ENCODE assay signal across 8 cellular contexts in the genomic region with DNA sequence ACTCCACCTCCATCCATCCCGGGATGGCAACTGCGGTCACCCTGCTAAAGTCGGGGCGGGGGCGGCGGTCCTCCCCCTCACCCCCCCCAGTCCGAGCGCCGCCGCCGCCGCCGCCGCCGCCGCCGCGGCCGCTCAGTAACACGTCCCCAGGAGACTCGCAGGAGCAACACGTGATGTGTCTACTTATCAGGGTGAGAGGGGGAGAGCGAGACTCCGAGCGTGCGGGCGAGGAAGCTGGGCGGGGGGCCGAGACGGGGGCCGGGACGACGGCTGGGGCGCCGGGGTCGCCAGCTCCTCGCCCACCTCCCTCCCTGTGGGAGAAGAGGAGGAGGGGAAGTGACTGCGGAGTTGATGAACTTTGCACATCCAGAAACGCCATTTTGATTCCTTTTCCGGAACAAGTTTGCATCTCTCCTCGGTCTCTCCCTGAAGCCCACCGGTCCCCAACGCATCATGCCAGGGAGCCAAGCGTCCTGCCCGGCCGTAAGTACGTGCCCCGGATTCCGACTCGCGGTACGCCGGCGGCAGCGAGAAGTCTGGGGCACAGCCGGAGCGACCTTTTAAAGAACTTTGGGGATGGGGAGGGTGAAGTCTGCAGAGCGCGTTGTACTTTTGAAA. TPM values are rescaled to one million over a fixed set of nuclear protein-coding genes. Genes with fewer than 3 reads are reported as not detected.
DNase-seq lines count a peak whose midpoint lies in the region; ATAC-seq and TF ChIP-seq lines count a peak whose summit lies in the region.

A gene with protein sequence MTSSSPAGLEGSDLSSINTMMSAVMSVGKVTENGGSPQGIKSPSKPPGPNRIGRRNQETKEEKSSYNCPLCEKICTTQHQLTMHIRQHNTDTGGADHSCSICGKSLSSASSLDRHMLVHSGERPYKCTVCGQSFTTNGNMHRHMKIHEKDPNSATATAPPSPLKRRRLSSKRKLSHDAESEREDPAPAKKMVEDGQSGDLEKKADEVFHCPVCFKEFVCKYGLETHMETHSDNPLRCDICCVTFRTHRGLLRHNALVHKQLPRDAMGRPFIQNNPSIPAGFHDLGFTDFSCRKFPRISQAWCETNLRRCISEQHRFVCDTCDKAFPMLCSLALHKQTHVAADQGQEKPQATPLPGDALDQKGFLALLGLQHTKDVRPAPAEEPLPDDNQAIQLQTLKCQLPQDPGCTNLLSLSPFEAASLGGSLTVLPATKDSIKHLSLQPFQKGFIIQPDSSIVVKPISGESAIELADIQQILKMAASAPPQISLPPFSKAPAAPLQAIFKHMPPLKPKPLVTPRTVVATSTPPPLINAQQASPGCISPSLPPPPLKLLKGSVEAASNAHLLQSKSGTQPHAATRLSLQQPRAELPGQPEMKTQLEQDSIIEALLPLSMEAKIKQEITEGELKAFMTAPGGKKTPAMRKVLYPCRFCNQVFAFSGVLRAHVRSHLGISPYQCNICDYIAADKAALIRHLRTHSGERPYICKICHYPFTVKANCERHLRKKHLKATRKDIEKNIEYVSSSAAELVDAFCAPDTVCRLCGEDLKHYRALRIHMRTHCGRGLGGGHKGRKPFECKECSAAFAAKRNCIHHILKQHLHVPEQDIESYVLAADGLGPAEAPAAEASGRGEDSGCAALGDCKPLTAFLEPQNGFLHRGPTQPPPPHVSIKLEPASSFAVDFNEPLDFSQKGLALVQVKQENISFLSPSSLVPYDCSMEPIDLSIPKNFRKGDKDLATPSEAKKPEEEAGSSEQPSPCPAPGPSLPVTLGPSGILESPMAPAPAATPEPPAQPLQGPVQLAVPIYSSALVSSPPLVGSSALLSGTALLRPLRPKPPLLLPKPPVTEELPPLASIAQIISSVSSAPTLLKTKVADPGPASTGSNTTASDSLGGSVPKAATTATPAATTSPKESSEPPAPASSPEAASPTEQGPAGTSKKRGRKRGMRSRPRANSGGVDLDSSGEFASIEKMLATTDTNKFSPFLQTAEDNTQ (N-terminal part only) (plus strand): TSS at position 384 of the 618 bp plus-strand sequence. CDS start 73,951 bp downstream, outside the sequence.

- H3K9me3 Mint-ChIP-seq in Calu3 (ENCODE audit: low read depth, unreplicated experiment): no peaks in the 10 kb centered on the region
- no peaks in the 10 kb centered on the region for H3K9me3 Mint-ChIP-seq in activated naive CD4-positive, alpha-beta T cell treated with anti-CD3 and anti-CD28 coated beads, Interleukin-2, amount 50 U/mL, for 24 hours

- TSS peak; percentile 7 for BruUV-seq in Calu3 (replicated peaks; lab: Mats Ljungman, UMichigan)

- H3K4me2 ChIP-seq in parathyroid adenoma (ENCODE audit: low read length): peak within 1 kb of the TSS; percentile 97

- H3K27ac ChIP-seq in parathyroid adenoma: peak within 1 kb of the TSS; percentile 79
- H3K27ac ChIP-seq in vagina: peak within 1 kb of the TSS; percentile 95

- H3K4me3 ChIP-seq in parathyroid adenoma (ENCODE audit: low read depth, low read length) (peak within 1 kb of the TSS; percentile 86), vagina (peak within 1 kb of the TSS; percentile 63 to 93)

- H3K27me3 Mint-ChIP-seq in Calu3 (ENCODE audit: unreplicated experiment): no peaks in the 10 kb centered on the region
- no peaks in the 10 kb centered on the region for H3K27me3 Mint-ChIP-seq in activated naive CD4-positive, alpha-beta T cell treated with anti-CD3 and anti-CD28 coated beads, Interleukin-2, amount 50 U/mL, for 24 hours

- peak; percentile 44 for DNase-seq in Calu3
- DNase-seq in HUDEP-2 (lab: John Stamatoyannopoulos, UW; ENCODE audit: unreplicated experiment in 76 of 76): peak in 67 of 76 experiments; percentile 35 to 89 (median 67)
- peak; percentile 67 for DNase-seq in SK-MEL-5 (ENCODE audit: low read depth, low spot score)
- DNase-seq in glomerular visceral epithelial cell (ENCODE audit: extremely low spot score): peak; percentile 51
- no peak for DNase-seq in vagina (ENCODE audit: extremely low spot score in 2 of 2)

- peak within 1 kb of the TSS; percentile 49 for H3K9ac ChIP-seq in parathyroid adenoma

- peak in 1 of 2 donors; percentile 61 for TF ChIP-seq POLR2A in vagina (IDR thresholded peaks at IDR 0.05)

- ATAC-seq in GM21367 (IDR thresholded peaks at IDR 0.05; ENCODE audit: unreplicated experiment): peak; percentile 47

- H3K9me3 ChIP-seq in parathyroid adenoma (ENCODE audit: control insufficient read depth, low read length) (no peaks in the 10 kb centered on the region), vagina (no peaks in the 10 kb centered on the region)

- H3K27ac Mint-ChIP-seq in Calu3 (ENCODE audit: unreplicated experiment): peak within 1 kb of the TSS; percentile 92
- peak within 1 kb of the TSS; percentile 98 for H3K27ac Mint-ChIP-seq in activated naive CD4-positive, alpha-beta T cell treated with anti-CD3 and anti-CD28 coated beads, Interleukin-2, amount 50 U/mL, for 24 hours

- CTCF ChIA-PET in Calu3 (lab: Charles Lee): interaction anchor here (0.7 to 1.3 kb wide), 3 partner anchors 49 to 349 kb away, joined by 3 read pairs; no protein-coding TSS in a partner anchor

- H3K4me1 ChIP-seq in parathyroid adenoma: peaks cover 4% of the 10 kb centered on the region
- H3K4me1 ChIP-seq in vagina: peaks cover 11% of the 10 kb centered on the region

- H3K36me3 Mint-ChIP-seq in Calu3 (ENCODE audit: insufficient read depth, unreplicated experiment): peaks cover 44% of the 10 kb centered on the region
- peaks cover 2% of the 10 kb centered on the region for H3K36me3 Mint-ChIP-seq in activated naive CD4-positive, alpha-beta T cell treated with anti-CD3 and anti-CD28 coated beads, Interleukin-2, amount 50 U/mL, for 24 hours

- H3K4me1 Mint-ChIP-seq in Calu3 (ENCODE audit: low read depth, unreplicated experiment): peaks cover 6% of the 10 kb centered on the region
- peaks cover 42% of the 10 kb centered on the region for H3K4me1 Mint-ChIP-seq in activated naive CD4-positive, alpha-beta T cell treated with anti-CD3 and anti-CD28 coated beads, Interleukin-2, amount 50 U/mL, for 24 hours

- intact Hi-C loops in Calu3 (cut with micrococcal nuclease; ENCODE audit: unreplicated experiment): no loop called here
- intact Hi-C loops in vagina (cut with DNase I): loop anchor here (1.0 to 10.0 kb wide), 3 partner anchors 33 to 137 kb away; no protein-coding TSS in a partner anchor

- TF ChIP-seq CTCF in Calu3 (IDR thresholded peaks at IDR 0.05; ENCODE audit: unreplicated experiment) (no peak), parathyroid adenoma (IDR thresholded peaks at IDR 0.05) (no peak), vagina (IDR thresholded peaks at IDR 0.05) (no peak)

- H3K27me3 ChIP-seq in parathyroid adenoma (ENCODE audit: control insufficient read depth, insufficient read depth, low read length) (no peaks in the 10 kb centered on the region), vagina (no peaks in the 10 kb centered on the region)

- H3K4me3 Mint-ChIP-seq in Calu3 (ENCODE audit: low read depth, unreplicated experiment): peak within 1 kb of the TSS; percentile 74
- peak within 1 kb of the TSS; percentile 93 for H3K4me3 Mint-ChIP-seq in activated naive CD4-positive, alpha-beta T cell treated with anti-CD3 and anti-CD28 coated beads, Interleukin-2, amount 50 U/mL, for 24 hours

- H3K79me2 ChIP-seq in parathyroid adenoma: peaks cover 20% of the 10 kb centered on the region

- in situ Hi-C loops in SK-MEL-5 (cut with HindIII; ENCODE audit: low pct_unique_long_range_greater_than_20kb, low sequenced_read_pairs): no loop called here

- H2AFZ ChIP-seq in parathyroid adenoma: peak within 1 kb of the TSS; percentile 98

- H3K36me3 ChIP-seq in parathyroid adenoma (ENCODE audit: control insufficient read depth, insufficient read depth, low read length) (no peaks in the 10 kb centered on the region), vagina (no peaks in the 10 kb centered on the region)

RNA-seq across cellular contexts. Expression of the gene that starts here (rescaled TPM):
- total RNA-seq in Calu3 (2022): 38.4 and 42.9 TPM in 2 replicates
- 15.7 and 19.5 TPM in 2 replicates for total RNA-seq in SK-MEL-5 (2014; rRNA removed; shearing (Covaris generic))
- polyA plus RNA-seq in SK-MEL-5 (2015; cell fraction: cytosol; rRNA removed): 20.0 and 26.7 TPM in 2 replicates
- polyA plus RNA-seq in SK-MEL-5 (2015; cell fraction: nucleus; rRNA removed): 18.9 and 21.5 TPM in 2 replicates
- total RNA-seq in vagina: 57.2 TPM

Comparison
In these comparisons a context has a peak if more than half of its experiments do, and no peak if none do; other contexts are left out.
1. DNase-seq: peak in Calu3 (single experiment), HUDEP-2 (67 of 76), SK-MEL-5 (single experiment) and glomerular visceral epithelial cell (single experiment); none in vagina (0 of 2).